In genomic region chr11:61295596-61295926, GRCh38 we compare ENCODE assay signal across 10 cellular contexts. TPM values are rescaled to one million over a fixed set of nuclear protein-coding genes. Genes with fewer than 3 reads are reported as not detected.
DNase-seq lines count a peak whose midpoint lies in the region; ATAC-seq and TF ChIP-seq lines count a peak whose summit lies in the region.
"Had no signal": no experiment of that assay in that cellular context is flagged by ENCODE, and none has a peak within 500 bp of the region (broad histone marks: within the 10 kb centered on the region; RNA-seq: fewer than 3 reads in every experiment).

No MANE protein-coding gene starts in this region.

- no peak overlapping the region for H2AFZ ChIP-seq in mesenchymal stem cell (ENCODE audit: low read depth, low read length)

- no peaks in the 10 kb centered on the region for H3K9me3 Mint-ChIP-seq in activated naive CD4-positive, alpha-beta T cell treated with anti-CD3 and anti-CD28 coated beads for 36 hours

- H3K23ac ChIP-seq in mesenchymal stem cell (ENCODE audit: low read length in 2 of 2) = no peak overlapping the region

- H3K4me2 ChIP-seq in mesenchymal stem cell (ENCODE audit: low read length, poor library complexity, severe bottlenecking) = peak overlapping the region; percentile 98

- CTCF ChIA-PET in activated naive CD4-positive, alpha-beta T cell treated with anti-CD3 and anti-CD28 coated beads for 36 hours (lab: Charles Lee) = interaction anchor here (0.8 to 1.1 kb wide), 2 partner anchors 41 to 93 kb away, joined by 3 to 4 read pairs; no protein-coding TSS in a partner anchor

- H2BK120ac ChIP-seq in mesenchymal stem cell (ENCODE audit: low read depth, low read length) = peak overlapping the region; percentile 12

- peaks cover 20% of the 10 kb centered on the region for H3K36me3 Mint-ChIP-seq in activated naive CD4-positive, alpha-beta T cell treated with anti-CD3 and anti-CD28 coated beads for 36 hours (ENCODE audit: low read depth)

- no peak for ATAC-seq in upper lobe of left lung (ENCODE audit: low FRiP score in 2 of 2)

- no peak overlapping the region for H3K14ac ChIP-seq in mesenchymal stem cell (ENCODE audit: low read length in 2 of 2)

- H2BK15ac ChIP-seq in mesenchymal stem cell (ENCODE audit: low read depth, poor library complexity, severe bottlenecking) = no peak overlapping the region

- H4K8ac ChIP-seq in mesenchymal stem cell (ENCODE audit: low read length) = peak overlapping the region; percentile 10

- H3K27ac ChIP-seq in ascending aorta (no peak overlapping the region), mesenchymal stem cell (ENCODE audit: low read length, poor library complexity, severe bottlenecking) (peak overlapping the region; percentile 13), upper lobe of left lung (no peak overlapping the region)

- H3K9ac ChIP-seq in mesenchymal stem cell (ENCODE audit: low read length) = peak overlapping the region; percentile 97

- peaks cover 12 to 15% of the 10 kb centered on the region in 2 donors for H3K36me3 ChIP-seq in ascending aorta
- H3K36me3 ChIP-seq in mesenchymal stem cell (ENCODE audit: control insufficient read depth in 1 of 2, insufficient read depth in 2 of 2, low read depth in 1 of 2, low read length in 2 of 2) = peaks cover 28 to 36% of the 10 kb centered on the region in 2 experiments
- peaks cover 6 to 28% (median 16%) of the 10 kb centered on the region in 4 donors for H3K36me3 ChIP-seq in upper lobe of left lung

- H3K79me1 ChIP-seq in mesenchymal stem cell (replicated peaks; ENCODE audit: low read length, poor library complexity, severe bottlenecking) = peaks cover 5% of the 10 kb centered on the region

- no peak for TF ChIP-seq EP300 in upper lobe of left lung (IDR thresholded peaks at IDR 0.05)

- WGBS in mesenchymal stem cell = 63% methylated on average over 12 of the region's 12 CpGs
- WGBS in upper lobe of left lung, 2 donors = 48 to 88% methylated on average over 2 to 12 of the region's 12 CpGs

- H3K4me1 Mint-ChIP-seq in activated naive CD4-positive, alpha-beta T cell treated with anti-CD3 and anti-CD28 coated beads for 36 hours (ENCODE audit: low read depth) = peaks cover 34% of the 10 kb centered on the region

- intact Hi-C loops in activated naive CD4-positive, alpha-beta T cell treated with anti-CD3 and anti-CD28 coated beads for 36 hours (cut with micrococcal nuclease) = loop anchor here (2.0 kb wide), 1 partner anchor 37 kb away; the partner anchor contains the start of genes DDB1 and TKFC
- intact Hi-C loops in ascending aorta (cut with DNase I) = no loop called here

- peak overlapping the region; percentile 72 to 89 for H3K18ac ChIP-seq in mesenchymal stem cell (ENCODE audit: low read depth in 1 of 2, low read length in 2 of 2)

- no peak overlapping the region for H3K27ac Mint-ChIP-seq in activated naive CD4-positive, alpha-beta T cell treated with anti-CD3 and anti-CD28 coated beads for 36 hours

- H3K27me3 Mint-ChIP-seq in activated naive CD4-positive, alpha-beta T cell treated with anti-CD3 and anti-CD28 coated beads for 36 hours (ENCODE audit: low read depth) = peaks cover 9% of the 10 kb centered on the region

- H2BK5ac ChIP-seq in mesenchymal stem cell (ENCODE audit: low read depth, low read length, poor library complexity, severe bottlenecking) = no peak overlapping the region

- H3K4me1 ChIP-seq in ascending aorta (peaks cover 7 to 28% of the 10 kb centered on the region in 2 donors), mesenchymal stem cell (ENCODE audit: control insufficient read depth, insufficient read depth, low read depth, low read length) (peaks cover 31% of the 10 kb centered on the region), upper lobe of left lung (peaks cover 20 to 23% (median 21%) of the 10 kb centered on the region in 4 donors)

- TF ChIP-seq POLR2A in upper lobe of left lung (IDR thresholded peaks at IDR 0.05) = no peak

- H3K4me3 ChIP-seq in ascending aorta (peak overlapping the region; percentile 60 to 80), mesenchymal stem cell (ENCODE audit: insufficient read depth in 1 of 2, low read depth in 1 of 2, low read length in 2 of 2) (peak overlapping the region; percentile 53 to 87), upper lobe of left lung (peak overlapping the region in 3 of 4 donors; percentile 46 to 58 (median 54))

- DNase-seq in activated naive CD4-positive, alpha-beta T cell treated with anti-CD3 and anti-CD28 coated beads for 36 hours = no peak
- DNase-seq in activated naive CD4-positive, alpha-beta T cell (lab: John Stamatoyannopoulos, UW) = no peak
- DNase-seq in ascending aorta (ENCODE audit: low spot score in 2 of 2) = no peak
- no peak for DNase-seq in mesenchymal stem cell
- no peak for DNase-seq in upper lobe of left lung
- no peak for DNase-seq in NCI-H748 treated with DMSO at 0.1 percent for 48 hours (lab: John Stamatoyannopoulos, UW)
- DNase-seq in foreskin melanocyte = no peak
- no peak for DNase-seq in NCI-H1436 (lab: John Stamatoyannopoulos, UW)
- DNase-seq: hippocampal formation, KG1 had no signal

- H3K4me3 Mint-ChIP-seq in activated naive CD4-positive, alpha-beta T cell treated with anti-CD3 and anti-CD28 coated beads for 36 hours = peak overlapping the region; percentile 46

- no peak for TF ChIP-seq CTCF in ascending aorta (IDR thresholded peaks at IDR 0.05)
- no peak for TF ChIP-seq CTCF in upper lobe of left lung (IDR thresholded peaks at IDR 0.05)

- H3K9me3 ChIP-seq in ascending aorta (no peaks in the 10 kb centered on the region), mesenchymal stem cell (ENCODE audit: control insufficient read depth, low read length) (no peaks in the 10 kb centered on the region), upper lobe of left lung (no peaks in the 10 kb centered on the region)

- peak overlapping the region in 1 of 2 experiments; percentile 19 for H3K4ac ChIP-seq in mesenchymal stem cell (ENCODE audit: low read depth in 1 of 2, low read length in 2 of 2)

- H2AK5ac ChIP-seq in mesenchymal stem cell (ENCODE audit: low read length, severe bottlenecking) = no peak overlapping the region

- H3K27me3 ChIP-seq in ascending aorta (no peaks in the 10 kb centered on the region), mesenchymal stem cell (ENCODE audit: control insufficient read depth in 1 of 2, insufficient read depth in 1 of 2, low read length in 2 of 2) (peaks cover 0 to 6% of the 10 kb centered on the region in 2 experiments), upper lobe of left lung (peaks cover 0 to 18% (median 7%) of the 10 kb centered on the region in 4 donors)

- H4K91ac ChIP-seq in mesenchymal stem cell (ENCODE audit: low read length) = no peak overlapping the region

- H2BK12ac ChIP-seq in mesenchymal stem cell (ENCODE audit: low read length in 2 of 2) = peak overlapping the region; percentile 21

RNA-seq across cellular contexts. Expression of gene VWCE, which starts 0.4 kb away (rescaled TPM):
- 1 to 10 TPM; 6.6 TPM for total RNA-seq in activated naive CD4-positive, alpha-beta T cell treated with anti-CD3 and anti-CD28 coated beads for 36 hours
- total RNA-seq in ascending aorta = 19.2 TPM
- 0.65 TPM for polyA plus RNA-seq in mesenchymal stem cell (2013, experiment 1 of 2)
- polyA plus RNA-seq in mesenchymal stem cell (2013, experiment 2 of 2) = 0.58 TPM
- total RNA-seq in upper lobe of left lung = 10 to 100 TPM in 1 of 6 donors, 1 to 10 TPM in 1, under 1 TPM in 4; 0.40 to 10.5 (median 0.79) TPM

RNA-seq across cellular contexts. Expression of gene DDB1, which starts 37.3 kb away (rescaled TPM):
- 100 to 1,000 TPM; 227 to 236 TPM for total RNA-seq in activated naive CD4-positive, alpha-beta T cell treated with anti-CD3 and anti-CD28 coated beads for 36 hours
- total RNA-seq in ascending aorta (130 TPM), upper lobe of left lung (100 to 1,000 TPM in 5 of 6 donors, 10 to 100 TPM in 1; 98.4 to 152 (median 139) TPM)
- 93.9 TPM for polyA plus RNA-seq in mesenchymal stem cell (2013, experiment 1 of 2)
- 91.2 TPM for polyA plus RNA-seq in mesenchymal stem cell (2013, experiment 2 of 2)

RNA-seq across cellular contexts. Expression of gene TKFC, which starts 37.5 kb away (rescaled TPM):
- 100 to 1,000 TPM; 146 to 154 TPM for total RNA-seq in activated naive CD4-positive, alpha-beta T cell treated with anti-CD3 and anti-CD28 coated beads for 36 hours
- total RNA-seq in ascending aorta = 7.3 TPM
- 9.3 TPM for polyA plus RNA-seq in mesenchymal stem cell (2013, experiment 1 of 2)
- 9.6 TPM for polyA plus RNA-seq in mesenchymal stem cell (2013, experiment 2 of 2)
- 10 to 100 TPM; 26.4 to 75.4 (median 36.1) TPM for total RNA-seq in upper lobe of left lung

RNA-seq across cellular contexts. Expression of gene PGA5, which starts 54.6 kb away (rescaled TPM):
- not detected for total RNA-seq in activated naive CD4-positive, alpha-beta T cell treated with anti-CD3 and anti-CD28 coated beads for 36 hours
- total RNA-seq in ascending aorta (2.0 TPM), upper lobe of left lung (1 to 10 TPM in 1 of 6 donors, under 1 TPM in 1, not detected in 4; 0.30 to 1.2 TPM)
- polyA plus RNA-seq in mesenchymal stem cell (2013, experiment 1 of 2) = not detected
- not detected for polyA plus RNA-seq in mesenchymal stem cell (2013, experiment 2 of 2)
